8 cellular contexts compared by ENCODE assay signal in genomic region chr9:96417051-96417586, GRCh38. TPM values are rescaled to one million over a fixed set of nuclear protein-coding genes. Genes with fewer than 3 reads are reported as not detected.
DNase-seq lines count a peak whose midpoint lies in the region; ATAC-seq and TF ChIP-seq lines count a peak whose summit lies in the region.

No MANE protein-coding gene starts in this region.

- H3K9me3 ChIP-seq in H9 (ENCODE audit: control insufficient read depth, low read depth, low read length) (no peaks in the 10 kb centered on the region), T-helper 17 cell (ENCODE audit: control insufficient read depth, low read length, poor library complexity, severe bottlenecking) (no peaks in the 10 kb centered on the region), right atrium auricular region (no peaks in the 10 kb centered on the region)

- no peak overlapping the region for H2BK20ac ChIP-seq in H9 (ENCODE audit: low read depth, low read length, poor library complexity, severe bottlenecking)

- no peak overlapping the region for H4K5ac ChIP-seq in H9 (ENCODE audit: insufficient read length, low read depth, low read length)

- peak overlapping the region; percentile 84 to 87 for H3K4me3 ChIP-seq in right atrium auricular region
- H3K4me3 ChIP-seq in urinary bladder (ENCODE audit: low read depth, low read length): peak overlapping the region; percentile 92

- peaks cover 0 to 4% (median 0%) of the 10 kb centered on the region in 3 experiments; a peak in 1 of 7 replicates for H3K36me3 Mint-ChIP-seq in H9 (ENCODE audit: insufficient read depth in 1 of 3, low read depth in 3 of 3)
- no peaks in the 10 kb centered on the region for H3K36me3 Mint-ChIP-seq in T-helper 17 cell (ENCODE audit: low read depth)

- WGBS in H9 (ENCODE audit: extremely low coverage, insufficient read length, low lambda C conversion rate): no CpG with 5 or more reads among the region's 50 CpGs
- WGBS in urinary bladder: under 1% methylated on average over 50 of the region's 50 CpGs

- H3K27me3 Mint-ChIP-seq in H9 (ENCODE audit: low read depth) (no peaks in the 10 kb centered on the region), T-helper 17 cell (no peaks in the 10 kb centered on the region)

- no peak overlapping the region for H3K4ac ChIP-seq in H9 (ENCODE audit: low read depth, low read length)

- H3K23ac ChIP-seq in H9 (ENCODE audit: insufficient read length, low read depth, low read length): no peak overlapping the region

- no peak overlapping the region for H2BK5ac ChIP-seq in H9 (ENCODE audit: insufficient read length, low read length)

- H3K4me1 Mint-ChIP-seq in H9 (peaks cover 42 to 49% of the 10 kb centered on the region in 2 experiments), T-helper 17 cell (peaks cover 28% of the 10 kb centered on the region)

- no peak overlapping the region for H3T11ph ChIP-seq in H9 (ENCODE audit: low read length)

- H3K9me3 Mint-ChIP-seq in H9: no peaks in the 10 kb centered on the region

- H3K36me3 ChIP-seq in right atrium auricular region (no peaks in the 10 kb centered on the region), urinary bladder (ENCODE audit: insufficient read depth) (no peaks in the 10 kb centered on the region)

- H2AK5ac ChIP-seq in H9 (ENCODE audit: insufficient read length, low read length): no peak overlapping the region

- H2AFZ ChIP-seq in H9 (ENCODE audit: low read length): no peak overlapping the region

- no peaks in the 10 kb centered on the region for H4K20me1 ChIP-seq in H9 (ENCODE audit: control insufficient read depth, insufficient read depth, insufficient read length)

- peak overlapping the region; percentile 80 for H3K4me2 ChIP-seq in H9 (ENCODE audit: insufficient read depth, insufficient read length, low read length)

- peaks cover 3% of the 10 kb centered on the region for H3K23me2 ChIP-seq in H9 (ENCODE audit: insufficient read length, low read depth, low read length, poor library complexity, severe bottlenecking)

- H3K79me2 ChIP-seq in H9 (ENCODE audit: insufficient read depth, low read length): peaks cover 10% of the 10 kb centered on the region; the same call in 1 of the 2 replicates

- TF ChIP-seq CTCF in H9 (conservative IDR thresholded peaks at IDR 0.05): no peak; the same call in 2 of the 3 replicates
- TF ChIP-seq CTCF in right atrium auricular region (IDR thresholded peaks at IDR 0.05): peak in 1 of 2 donors; percentile 58

- no peak overlapping the region for H3K56ac ChIP-seq in H9 (ENCODE audit: insufficient read length, low read depth, low read length)

- H3K18ac ChIP-seq in H9 (ENCODE audit: insufficient read length, low read depth, low read length): peak overlapping the region; percentile 59

- peak overlapping the region; percentile 47 for H3K14ac ChIP-seq in H9 (ENCODE audit: insufficient read depth, low read length)

- no peak overlapping the region for H2BK15ac ChIP-seq in H9 (ENCODE audit: low read depth, low read length)

- peak overlapping the region; percentile 86 for H3K9ac ChIP-seq in H9 (ENCODE audit: extremely low read depth, insufficient read length, low read length)

- H3K4me1 ChIP-seq in H9 (ENCODE audit: insufficient read depth, low read length) (no peaks in the 10 kb centered on the region; the same call in 1 of the 2 replicates), right atrium auricular region (peaks cover 0 to 37% of the 10 kb centered on the region in 2 donors), urinary bladder (ENCODE audit: insufficient read depth) (no peaks in the 10 kb centered on the region)

- H3K27ac Mint-ChIP-seq in H9: peak overlapping the region; percentile 90 to 95 (median 90); a peak in 6 of 7 replicates
- peak overlapping the region; percentile 88 for H3K27ac Mint-ChIP-seq in T-helper 17 cell

- peak; percentile 36 for ATAC-seq in T-helper 17 cell

- peaks cover 3% of the 10 kb centered on the region for H3K79me1 ChIP-seq in H9 (ENCODE audit: insufficient read depth, low read depth, low read length, poor library complexity, severe bottlenecking)

- peak overlapping the region; percentile 83 to 92 for H3K4me3 Mint-ChIP-seq in H9
- peak overlapping the region; percentile 89 for H3K4me3 Mint-ChIP-seq in T-helper 17 cell

- H4K8ac ChIP-seq in H9 (replicated peaks; ENCODE audit: insufficient read length, low read depth, low read length): no peak overlapping the region

- no peak overlapping the region for H3K27ac ChIP-seq in H9 (ENCODE audit: insufficient read length, low read depth, low read length)
- H3K27ac ChIP-seq in angular gyrus (ENCODE audit: low read depth, low read length): peak overlapping the region; percentile 95
- peak overlapping the region; percentile 95 to 100 for H3K27ac ChIP-seq in right atrium auricular region
- H3K27ac ChIP-seq in urinary bladder (ENCODE audit: low read depth): peak overlapping the region; percentile 89

- no peak overlapping the region for H4K91ac ChIP-seq in H9 (ENCODE audit: insufficient read length, low read depth, low read length)

- H2BK120ac ChIP-seq in H9 (ENCODE audit: low read depth, low read length, poor library complexity, severe bottlenecking): no peak overlapping the region

- H3K27me3 ChIP-seq in H9 (ENCODE audit: insufficient read depth, low read length) (no peaks in the 10 kb centered on the region), right atrium auricular region (no peaks in the 10 kb centered on the region)

- no peak overlapping the region for H2BK12ac ChIP-seq in H9 (ENCODE audit: insufficient read length, low read depth, low read length)

- peak; percentile 53 for DNase-seq in DMS114 treated with DMSO at 0.1 percent for 48 hours (lab: John Stamatoyannopoulos, UW; ENCODE audit: unreplicated experiment)
- peak; percentile 90 for DNase-seq in H9
- peak; percentile 53 for DNase-seq in NCI-H128 (lab: John Stamatoyannopoulos, UW; ENCODE audit: unreplicated experiment)
- peak; percentile 77 to 91 (median 87) for DNase-seq in T-helper 17 cell
- DNase-seq in right atrium auricular region (ENCODE audit: low spot score): peak; percentile 87
- peak; percentile 56 for DNase-seq in pulmonary artery endothelial cell (ENCODE audit: low read depth, low spot score)

RNA-seq across cellular contexts. Expression of gene ZNF367, which starts 1.1 kb away (rescaled TPM):
- total RNA-seq in H9 (2021) (9.3 and 10.1 TPM in 2 replicates), T-helper 17 cell (1 to 10 TPM; 4.7 to 6.9 TPM), right atrium auricular region (1 to 10 TPM in 1 of 2 donors, under 1 TPM in 1; 0.75 to 1.2 TPM), pulmonary artery endothelial cell (10.0 and 16.8 TPM in 2 replicates), urinary bladder (22.0 TPM)
- polyA plus RNA-seq in urinary bladder: 1.7 TPM

RNA-seq across cellular contexts. Expression of gene HABP4, which starts 32.9 kb away (rescaled TPM):
- total RNA-seq in H9 (2021): 6.8 and 7.5 TPM in 2 replicates
- total RNA-seq in T-helper 17 cell: 10 to 100 TPM; 16.6 to 21.3 TPM
- 10 to 100 TPM; 16.5 to 20.5 TPM for total RNA-seq in right atrium auricular region
- total RNA-seq in pulmonary artery endothelial cell: 8.9 and 9.8 TPM in 2 replicates
- 6.6 TPM for total RNA-seq in urinary bladder
- polyA plus RNA-seq in urinary bladder: 17.8 TPM

RNA-seq across cellular contexts. Expression of gene SLC35D2, which starts 33.6 kb away (rescaled TPM):
- total RNA-seq in H9 (2021) (17.9 and 19.0 TPM in 2 replicates), T-helper 17 cell (10 to 100 TPM; 23.5 to 31.7 TPM), right atrium auricular region (10 to 100 TPM in 1 of 2 donors, 1 to 10 TPM in 1; 9.7 to 14.5 TPM), pulmonary artery endothelial cell (20.9 and 24.5 TPM in 2 replicates), urinary bladder (22.6 TPM)
- 19.8 TPM for polyA plus RNA-seq in urinary bladder
